In the genomic region with DNA sequence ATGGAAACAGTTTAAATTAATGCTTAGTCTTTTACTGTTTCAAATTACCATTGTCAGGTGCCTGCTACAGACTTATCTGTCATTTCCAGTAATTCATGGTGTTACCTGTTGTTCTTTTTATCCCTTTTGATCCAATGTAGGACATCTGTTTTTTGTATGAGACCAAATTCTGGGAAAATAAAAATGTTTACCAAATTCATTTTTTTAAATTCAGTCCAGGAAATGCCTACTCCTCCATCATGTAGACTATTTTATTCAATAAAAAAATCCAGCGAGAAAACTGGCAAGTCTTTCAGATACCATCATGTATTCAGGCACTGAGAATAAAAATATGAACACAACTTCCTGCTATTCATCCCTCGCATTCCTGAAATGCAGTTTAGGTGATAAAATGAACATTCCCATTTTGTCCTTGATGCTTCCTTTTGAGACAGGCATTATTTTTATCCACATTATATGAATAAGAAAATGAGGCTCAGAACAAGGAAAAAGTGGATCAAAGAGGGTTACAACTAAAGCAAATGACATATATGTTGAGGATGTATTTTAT, we compare ENCODE assay signal across 26 cellular contexts.
"Had no signal": no experiment of that assay in that cellular context is flagged by ENCODE, and none has a peak within 500 bp of the region (broad histone marks: within the 10 kb centered on the region; RNA-seq: fewer than 3 reads in every experiment).

No MANE protein-coding gene starts in this region.

- H3K27ac ChIP-seq: colonic mucosa, gastrocnemius medialis, hepatocyte, lower lobe of right lung, neural progenitor cell, parathyroid adenoma, right atrium auricular region, thoracic aorta, tibial nerve, upper lobe of left lung had no signal

- H3K4me1 Mint-ChIP-seq: central memory CD8-positive, alpha-beta T cell; naive thymus-derived CD4-positive, alpha-beta T cell had no signal

- H3K9me3 Mint-ChIP-seq: central memory CD8-positive, alpha-beta T cell; effector memory CD8-positive, alpha-beta T cell; stimulated activated naive CD8-positive, alpha-beta T cell treated with anti-CD3 and anti-CD28 coated beads, Interleukin-15, Interleukin-2, amounts not matched to agents 100 ng/mL and 50 ng/mL, for 24 hours had no signal

- DNase-seq: colonic mucosa; effector memory CD8-positive, alpha-beta T cell; foreskin fibroblast; gastrocnemius medialis; head of caudate nucleus; left colon; left ventricle myocardium superior; lower lobe of right lung; mucosa of descending colon; naive thymus-derived CD4-positive, alpha-beta T cell; stimulated activated naive B cell treated with anti-CD40 and anti-IgM and Interleukin-4, amounts not matched to agents 10 μg/mL and 1 μg/mL and 100 μg/mL, for 72 hours; upper lobe of left lung had no signal

- H3K9me3 ChIP-seq: colonic mucosa had no signal

- H3K4me1 ChIP-seq: colonic mucosa, parathyroid adenoma had no signal

- H3K4me3 Mint-ChIP-seq: central memory CD8-positive, alpha-beta T cell; dendritic cell treated with granulocyte-macrophage colony-stimulating factor and Interleukin-4, amounts not matched to agents 40 ng/mL and 50 ng/mL, for 4 days; effector memory CD8-positive, alpha-beta T cell; memory B cell; mesothelial cell of epicardium; naive thymus-derived CD4-positive, alpha-beta T cell; nephron; neural progenitor cell; stimulated activated naive B cell treated with anti-CD40 and anti-IgM and Interleukin-4, amounts not matched to agents 10 μg/mL and 1 μg/mL and 100 μg/mL, for 72 hours; stimulated activated naive CD8-positive, alpha-beta T cell treated with anti-CD3 and anti-CD28 coated beads, Interleukin-15, Interleukin-2, amounts not matched to agents 100 ng/mL and 50 ng/mL, for 24 hours had no signal

- H3K27me3 ChIP-seq: colonic mucosa, gastrocnemius medialis, hepatocyte, neural progenitor cell, right atrium auricular region, tibial nerve, upper lobe of left lung had no signal

- H3K27ac Mint-ChIP-seq: dendritic cell treated with granulocyte-macrophage colony-stimulating factor and Interleukin-4, amounts not matched to agents 40 ng/mL and 50 ng/mL, for 4 days; effector memory CD8-positive, alpha-beta T cell; memory B cell; mesothelial cell of epicardium; naive thymus-derived CD4-positive, alpha-beta T cell; nephron; neural progenitor cell; progenitor cell of endocrine pancreas; stimulated activated naive B cell treated with anti-CD40 and anti-IgM and Interleukin-4, amounts not matched to agents 10 μg/mL and 1 μg/mL and 100 μg/mL, for 72 hours; stimulated activated naive CD8-positive, alpha-beta T cell treated with anti-CD3 and anti-CD28 coated beads, Interleukin-15, Interleukin-2, amounts not matched to agents 100 ng/mL and 50 ng/mL, for 24 hours had no signal

- ATAC-seq: effector memory CD8-positive, alpha-beta T cell; left colon; left ventricle myocardium superior; lower lobe of right lung; mucosa of descending colon; naive thymus-derived CD4-positive, alpha-beta T cell; sciatic nerve; stimulated activated naive B cell treated with anti-CD40 and anti-IgM and Interleukin-4, amounts not matched to agents 10 μg/mL and 1 μg/mL and 100 μg/mL, for 72 hours had no signal

- H3K36me3 Mint-ChIP-seq: memory B cell; naive thymus-derived CD4-positive, alpha-beta T cell had no signal

- H3K4me3 ChIP-seq: colonic mucosa, gastrocnemius medialis, hepatocyte, lower lobe of right lung, mucosa of descending colon, neural progenitor cell, right atrium auricular region, thoracic aorta, tibial nerve, upper lobe of left lung had no signal

- H3K36me3 ChIP-seq: colonic mucosa, gastrocnemius medialis, lower lobe of right lung, right atrium auricular region, thoracic aorta, tibial nerve, upper lobe of left lung had no signal

- H3K27me3 Mint-ChIP-seq: central memory CD8-positive, alpha-beta T cell; dendritic cell treated with granulocyte-macrophage colony-stimulating factor and Interleukin-4, amounts not matched to agents 40 ng/mL and 50 ng/mL, for 4 days; effector memory CD8-positive, alpha-beta T cell; memory B cell; naive thymus-derived CD4-positive, alpha-beta T cell; progenitor cell of endocrine pancreas; stimulated activated naive B cell treated with anti-CD40 and anti-IgM and Interleukin-4, amounts not matched to agents 10 μg/mL and 1 μg/mL and 100 μg/mL, for 72 hours; stimulated activated naive CD8-positive, alpha-beta T cell treated with anti-CD3 and anti-CD28 coated beads, Interleukin-15, Interleukin-2, amounts not matched to agents 100 ng/mL and 50 ng/mL, for 24 hours had no signal
